9 cellular contexts compared by ENCODE assay signal in genomic region chr7:102512642-102513221, GRCh38. TPM values are rescaled to one million over a fixed set of nuclear protein-coding genes. Genes with fewer than 3 reads are reported as not detected.
DNase-seq lines count a peak whose midpoint lies in the region; ATAC-seq, FAIRE-seq and TF ChIP-seq lines count a peak whose summit lies in the region.
"Not testable (repeated sequence)": the region's sequence is repeated elsewhere in the genome, so short reads cannot be mapped to it uniquely, and the experiment has no call there.
"Had no signal": no experiment of that assay in that cellular context is flagged by ENCODE, and none has a peak within 500 bp of the region (broad histone marks: within the 10 kb centered on the region; RNA-seq: fewer than 3 reads in every experiment).

No MANE protein-coding gene starts in this region.

- H3K27me3 ChIP-seq in ACC112 (ENCODE audit: insufficient read depth, low read length); PC-3 (ENCODE audit: low read length); adipocyte (replicated peaks; ENCODE audit: control insufficient read depth, insufficient read depth, low read length); small intestine (ENCODE audit: control insufficient read depth in 2 of 2, insufficient read depth in 2 of 2, low read length in 2 of 2): not testable (repeated sequence)

- H3K27ac Mint-ChIP-seq in naive B cell: not testable (repeated sequence)

- peak overlapping the region; percentile 36; the same call in 1 of the 2 replicates for H3K4me3 ChIP-seq in ACC112 (ENCODE audit: low read depth, low read length)
- not testable (repeated sequence) for H3K4me3 ChIP-seq in PC-3 (ENCODE audit: low read length); adipocyte (ENCODE audit: low read length); small intestine (ENCODE audit: low read depth in 1 of 2, low read length in 2 of 2)

- intact Hi-C loops in PC-3 (cut with micrococcal nuclease); left ventricle myocardium superior (cut with micrococcal nuclease): not testable (repeated sequence)

- not testable (repeated sequence) for H3F3A ChIP-seq in PC-3 (ENCODE audit: low read length, unreplicated experiment)

- not testable (repeated sequence) for H3K9me3 ChIP-seq in PC-3 (ENCODE audit: low read length); adipocyte (ENCODE audit: control insufficient read depth, low read length); small intestine (ENCODE audit: control insufficient read depth, low read depth)

- H3K36me3 ChIP-seq in ACC112 (ENCODE audit: insufficient read depth, low read length); PC-3 (ENCODE audit: low read depth, low read length); adipocyte (ENCODE audit: control insufficient read depth, insufficient read depth, low read length, severe bottlenecking); small intestine (ENCODE audit: control insufficient read depth in 2 of 2, insufficient read depth in 2 of 2, low read length in 2 of 2): not testable (repeated sequence)

- not testable (repeated sequence) for H4K20me1 ChIP-seq in PC-3 (ENCODE audit: low read length)

- not testable (repeated sequence) for H3K9ac ChIP-seq in PC-3 (ENCODE audit: low read length); adipocyte (ENCODE audit: low read length)

- H3K27ac ChIP-seq in ACC112 (ENCODE audit: low read depth, low read length): 0 out of 2 replicates have a peak overlapping the region, but pooled peaks have one; percentile 14
- H3K27ac ChIP-seq in PC-3 (ENCODE audit: low read length): not testable (repeated sequence)
- peak overlapping the region in 1 of 2 donors; percentile 65 for H3K27ac ChIP-seq in small intestine (ENCODE audit: low read depth in 1 of 2, low read length in 1 of 2)

- H3K27me3 Mint-ChIP-seq in naive B cell: not testable (repeated sequence)

- 29 to 66% (median 29%) methylated on average over 3 to 5 of the region's 5 CpGs for WGBS in small intestine, 3 donors

- H3K79me2 ChIP-seq in ACC112 (ENCODE audit: control insufficient read depth, insufficient read depth, low read length, unreplicated experiment); PC-3 (ENCODE audit: low read length): not testable (repeated sequence)

- H3K4me1 Mint-ChIP-seq in naive B cell: not testable (repeated sequence)

- POLR2A ChIA-PET in PC-3 (lab: Charles Lee; ENCODE audit: unreplicated experiment): not testable (repeated sequence)

- H3K4me3 Mint-ChIP-seq in naive B cell: peak overlapping the region in 6 of 8 donors; percentile 48 to 80 (median 58)

- not testable (repeated sequence) for H3K36me3 Mint-ChIP-seq in naive B cell

- not testable (repeated sequence) for H3K4me2 ChIP-seq in PC-3 (ENCODE audit: low read length)

- not testable (repeated sequence) for BruUV-seq in PC-3 (replicated peaks; lab: Mats Ljungman, UMichigan)

- DNase-seq in GM19240 (ENCODE audit: insufficient read length, low spot score) (peak; percentile 2), PC-3 (peak; percentile 2), adipocyte (ENCODE audit: low read depth) (peak; percentile 74), left ventricle myocardium superior (peak; percentile 46), small intestine (peak; percentile 1)
- DNase-seq in effector CD4-positive, alpha-beta T cell: peak; percentile 1
- DNase-seq in naive B cell: not testable (repeated sequence)

- H3K9me3 Mint-ChIP-seq in naive B cell: not testable (repeated sequence)

- not testable (repeated sequence) for FAIRE-seq in small intestine (lab: Jason Lieb, UNC)

- not testable (repeated sequence) for H3K9me2 ChIP-seq in PC-3 (replicated peaks; ENCODE audit: low read length)

- not testable (repeated sequence) for H3K4me1 ChIP-seq in ACC112 (ENCODE audit: control insufficient read depth, insufficient read depth, low read length, unreplicated experiment); PC-3 (ENCODE audit: insufficient read depth, low read length); adipocyte (ENCODE audit: control insufficient read depth, insufficient read depth, low read length); small intestine (ENCODE audit: control insufficient read depth in 2 of 2, insufficient read depth in 1 of 2, low read depth in 1 of 2, low read length in 1 of 2)

- not testable (repeated sequence) for H2AFZ ChIP-seq in ACC112 (ENCODE audit: low read length, unreplicated experiment); PC-3 (ENCODE audit: low read length)

- not testable (repeated sequence) for TF ChIP-seq CTCF in PC-3 (conservative IDR thresholded peaks at IDR 0.05; ENCODE audit: low read depth, low read length)

- CTCF ChIA-PET in PC-3 (lab: Charles Lee): not testable (repeated sequence)

- ATAC-seq in PC-3; naive B cell (ENCODE audit: low read depth in 2 of 2): not testable (repeated sequence)
- peak; percentile 11 for ATAC-seq in left ventricle myocardium superior

RNA-seq across cellular contexts. Expression of gene RASA4B, which starts 4.8 kb away (rescaled TPM):
- total RNA-seq in PC-3 (2014; rRNA removed) (10.2 and 17.2 TPM in 2 replicates), left ventricle myocardium superior (7.5 TPM)
- polyA plus RNA-seq in naive B cell (ENCODE audit: low read depth in 6 of 6) (10 to 100 TPM in 1 of 6 donors, 1 to 10 TPM in 5; 4.1 to 11.7 (median 5.6) TPM), small intestine (10 to 100 TPM; 17.9 to 58.4 (median 53.5) TPM)

RNA-seq across cellular contexts. Expression of gene UPK3BL2, which starts 30.8 kb away (rescaled TPM):
- 22.5 and 25.7 TPM in 2 replicates for total RNA-seq in PC-3 (2014; rRNA removed)
- 2.9 TPM for total RNA-seq in left ventricle myocardium superior
- 1 to 10 TPM; 1.2 to 7.3 (median 2.5) TPM for polyA plus RNA-seq in naive B cell (ENCODE audit: low read depth in 6 of 6)
- polyA plus RNA-seq in small intestine: 10 to 100 TPM in 1 of 3 donors, 1 to 10 TPM in 2; 5.8 to 15.4 (median 7.3) TPM

RNA-seq across cellular contexts. Expression of gene POLR2J, which starts 34.0 kb away (rescaled TPM):
- total RNA-seq in PC-3 (2014; rRNA removed): 71.6 and 101 TPM in 2 replicates
- total RNA-seq in left ventricle myocardium superior: 49.6 TPM
- polyA plus RNA-seq in naive B cell (ENCODE audit: low read depth in 6 of 6): 100 to 1,000 TPM in 3 of 6 donors, 10 to 100 TPM in 3; 65.4 to 149 (median 107) TPM
- polyA plus RNA-seq in small intestine: 100 to 1,000 TPM in 2 of 3 donors, 10 to 100 TPM in 1; 75.7 to 169 (median 145) TPM

RNA-seq across cellular contexts. Expression of gene SPDYE2, which starts 38.3 kb away (rescaled TPM):
- total RNA-seq in PC-3 (2014; rRNA removed) (not detected in 2 replicates), left ventricle myocardium superior (not detected)
- polyA plus RNA-seq in naive B cell (ENCODE audit: low read depth in 6 of 6) (under 1 TPM in 5 of 6 donors, not detected in 1; 0.30 to 0.96 (median 0.55) TPM), small intestine (under 1 TPM in 1 of 3 donors, not detected in 2; 0.04 TPM)
- total RNA-seq: activated T-helper 1 cell treated with anti-CD3 and anti-CD28 coated beads, Interleukin-12 subunit alpha, Interleukin-12 subunit beta, Interleukin-2, Interleukin-4 antibody, amounts not matched to agents 30 ng/mL and 10 ng/mL and 1 ng/mL, durations not matched to agents 14 hours and 24 hours and 36 hours had no signal

RNA-seq across cellular contexts. Expression of gene LRWD1, which starts 47.9 kb away (rescaled TPM):
- total RNA-seq in PC-3 (2014; rRNA removed) (41.8 and 69.5 TPM in 2 replicates), left ventricle myocardium superior (10.4 TPM)
- polyA plus RNA-seq in naive B cell (ENCODE audit: low read depth in 6 of 6) (10 to 100 TPM in 5 of 6 donors, 1 to 10 TPM in 1; 6.9 to 22.1 (median 17.3) TPM), small intestine (10 to 100 TPM; 12.5 to 17.4 (median 14.6) TPM)
